In genomic region chr9:113886003-113886324, GRCh38 we compare ENCODE assay signal across 1 cellular context.
TF ChIP-seq lines count a peak whose summit lies in the region.

No MANE protein-coding gene starts in this region.

TF ChIP-seq in SK-N-SH, 30 proteins besides CTCF, POLR2A, EP300 and RAD21 (continued from another document):
- TF ChIP-seq CHD2 (IDR thresholded peaks at IDR 0.05; ENCODE audit: low read length, partially characterized antibody) (no peak), SMC3 (IDR thresholded peaks at IDR 0.05; ENCODE audit: low read depth, low read length) (no peak), POLR2AphosphoS5 (IDR thresholded peaks at IDR 0.05; ENCODE audit: low read depth, low read length) (no peak)
